ENCODE assay signal across 8 cellular contexts in the genomic region with DNA sequence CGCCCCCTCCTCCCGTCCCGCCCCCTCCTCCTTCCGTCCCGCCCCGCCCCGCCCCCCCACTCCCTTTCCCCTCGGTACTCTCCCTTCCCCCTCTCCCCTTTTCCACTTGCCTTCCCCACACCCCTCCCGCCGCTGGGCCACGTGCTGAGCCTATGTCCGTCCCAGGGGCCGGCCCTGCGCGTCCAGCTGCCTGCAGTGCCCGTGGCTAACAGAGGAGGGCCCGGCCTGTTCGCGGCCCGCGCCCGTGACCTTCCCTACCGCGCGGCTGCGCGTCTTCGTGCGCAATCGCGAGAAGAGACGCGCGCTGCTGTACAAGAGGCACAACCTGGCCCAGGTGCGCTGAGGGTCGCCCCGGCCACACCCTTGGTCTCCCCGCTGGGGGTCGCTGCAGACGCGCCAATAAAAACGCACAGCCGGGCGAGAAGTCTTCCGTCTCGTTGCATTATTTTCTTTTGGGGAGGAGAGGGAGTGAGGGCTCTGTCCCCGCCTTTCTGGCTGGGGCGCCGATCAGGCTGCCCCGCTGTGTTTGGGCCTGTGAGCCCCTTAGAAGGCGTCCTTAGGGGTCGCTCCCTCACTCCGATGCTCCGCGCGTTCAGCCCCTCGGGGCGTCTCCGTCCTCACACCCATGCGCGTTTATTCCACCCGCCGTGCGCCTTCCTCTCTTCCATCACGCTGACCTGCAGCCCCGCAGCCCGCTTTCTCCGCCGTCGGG. TPM values are rescaled to one million over a fixed set of nuclear protein-coding genes. Genes with fewer than 3 reads are reported as not detected.
DNase-seq lines count a peak whose midpoint lies in the region; ATAC-seq and TF ChIP-seq lines count a peak whose summit lies in the region.

No MANE protein-coding gene starts in this region.

- H3K36me3 Mint-ChIP-seq in CD4-positive, alpha-beta T cell (ENCODE audit: low read depth), result peaks cover 3% of the 10 kb centered on the region

- POLR2A ChIA-PET in CD4-positive, alpha-beta T cell (lab: Charles Lee), result interaction anchor here (0.6 kb wide), 1 partner anchor 28 kb away, joined by 3 read pairs; a partner anchor contains a TSS

- H3K27me3 ChIP-seq in CD4-positive, alpha-beta T cell (ENCODE audit: control insufficient read depth, insufficient read depth, low read length), result no peaks in the 10 kb centered on the region

- in situ Hi-C loops in KBM-7 (cut with MboI; ENCODE audit: low pct_unique_long_range_greater_than_20kb, low sequenced_read_pairs) (no loop called here), astrocyte of the cerebellum (cut with HindIII; ENCODE audit: low sequenced_read_pairs) (no loop called here)

- no peaks in the 10 kb centered on the region for H3K9me3 ChIP-seq in CD4-positive, alpha-beta T cell (ENCODE audit: control insufficient read depth, low read length)

- H3K27ac Mint-ChIP-seq in CD4-positive, alpha-beta T cell, result no peak overlapping the region

- CTCF ChIA-PET in CD4-positive, alpha-beta T cell (lab: Charles Lee), result no interaction called here

- intact Hi-C loops in CD4-positive, alpha-beta T cell (cut with DNase I, micrococcal nuclease), result loop anchor here (2.0 kb wide), 2 partner anchors 136 to 138 kb away; no protein-coding TSS in a partner anchor

- peak overlapping the region; percentile 88 for H3K4me3 Mint-ChIP-seq in CD4-positive, alpha-beta T cell

- peak overlapping the region; percentile 51 for H3K4me3 ChIP-seq in astrocyte of the cerebellum (ENCODE audit: low read depth, low read length)

- H3K9me3 Mint-ChIP-seq in CD4-positive, alpha-beta T cell, result no peaks in the 10 kb centered on the region

- no peaks in the 10 kb centered on the region for H3K4me1 Mint-ChIP-seq in CD4-positive, alpha-beta T cell (ENCODE audit: low read depth)

- H3K27me3 Mint-ChIP-seq in CD4-positive, alpha-beta T cell, result no peaks in the 10 kb centered on the region

- DNase-seq in CD4-positive, alpha-beta T cell, result peak; percentile 29 to 66 (median 46)
- peak; percentile 85 for DNase-seq in KBM-7
- DNase-seq in SW480 (ENCODE audit: low spot score), result peak; percentile 74
- DNase-seq in astrocyte of the cerebellum (ENCODE audit: low read depth), result peak; percentile 34
- DNase-seq in hippocampal formation (lab: John Stamatoyannopoulos, UW), result peak; percentile 44
- DNase-seq in putamen (ENCODE audit: low spot score), result peak; percentile 51
- DNase-seq in germinal center (ENCODE audit: low spot score), result no peak

- ATAC-seq in CD4-positive, alpha-beta T cell (ENCODE audit: poor library complexity), result peak; percentile 75
- no peak for ATAC-seq in HG03095 (IDR thresholded peaks at IDR 0.05; ENCODE audit: unreplicated experiment)

- H3K27ac ChIP-seq in CD4-positive, alpha-beta T cell (ENCODE audit: low read depth, low read length), result no peak overlapping the region

- peak; percentile 41 for TF ChIP-seq CTCF in CD4-positive, alpha-beta T cell (IDR thresholded peaks at IDR 0.05)
- TF ChIP-seq CTCF in astrocyte of the cerebellum (IDR thresholded peaks at IDR 0.05; ENCODE audit: low read depth, low read length, missing control alignments), result peak; percentile 60

RNA-seq across cellular contexts. Expression of a gene that starts 28.0 kb away (rescaled TPM):
- 10 to 100 TPM; 32.0 to 32.6 TPM for total RNA-seq in CD4-positive, alpha-beta T cell

RNA-seq across cellular contexts. Expression of a gene that starts 38.1 kb away (rescaled TPM):
- total RNA-seq in CD4-positive, alpha-beta T cell, result under 1 TPM; 0.73 to 0.96 TPM
